In the genomic region with DNA sequence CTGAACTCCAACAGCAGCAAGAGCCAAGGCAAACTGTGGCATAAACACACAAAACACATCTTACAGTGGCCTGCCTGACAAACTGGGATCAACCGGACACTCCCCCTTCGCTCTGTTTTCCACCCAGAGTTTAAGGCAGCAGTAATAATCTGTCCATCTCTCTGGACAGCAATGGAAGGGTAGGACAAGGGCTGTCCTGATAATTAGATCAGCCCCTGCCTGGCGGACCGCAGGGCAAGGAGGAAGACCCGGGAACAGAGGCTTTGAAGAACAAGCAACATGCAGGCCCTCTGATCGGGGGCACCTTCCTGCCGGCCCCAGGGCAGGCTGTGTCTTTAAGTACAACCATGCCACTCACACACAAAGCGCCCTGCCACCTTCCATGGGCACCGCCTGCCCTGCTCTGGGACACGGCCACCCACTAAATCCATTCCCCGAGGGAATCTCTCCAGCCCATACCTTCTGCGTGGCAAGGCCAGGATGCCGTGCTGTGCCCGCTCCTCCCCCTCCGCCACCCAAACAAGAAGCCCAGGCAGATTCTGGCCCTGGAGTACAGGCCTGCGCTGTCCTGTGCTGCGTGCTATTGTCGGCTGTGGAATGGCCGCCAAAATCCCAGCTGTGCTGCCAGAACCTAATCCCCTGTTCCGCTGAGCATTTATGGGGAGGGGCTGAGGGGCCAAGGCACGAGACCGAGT, we compare ENCODE assay signal across 9 cellular contexts. TPM values are rescaled to one million over a fixed set of nuclear protein-coding genes. Genes with fewer than 3 reads are reported as not detected.
DNase-seq lines count a peak whose midpoint lies in the region; ATAC-seq and TF ChIP-seq lines count a peak whose summit lies in the region.
"Had no signal": no experiment of that assay in that cellular context is flagged by ENCODE, and none has a peak within 500 bp of the region (broad histone marks: within the 10 kb centered on the region; RNA-seq: fewer than 3 reads in every experiment).

No MANE protein-coding gene starts in this region.

- H3K4me1 ChIP-seq in right lobe of liver = peaks cover 1 to 39% (median 7%) of the 10 kb centered on the region in 4 donors

- no peak overlapping the region for H3K27ac Mint-ChIP-seq in chondrocyte (ENCODE audit: unreplicated experiment)
- H3K27ac Mint-ChIP-seq: stimulated activated naive CD8-positive, alpha-beta T cell treated with anti-CD3 and anti-CD28 coated beads, Interleukin-15, Interleukin-2, amounts not matched to agents 100 ng/mL and 50 ng/mL, for 24 hours had no signal

- intact Hi-C loops in right lobe of liver (cut with DNase I) = no loop called here

- no peaks in the 10 kb centered on the region for H3K27me3 Mint-ChIP-seq in chondrocyte (ENCODE audit: low read depth)
- H3K27me3 Mint-ChIP-seq: stimulated activated naive CD8-positive, alpha-beta T cell treated with anti-CD3 and anti-CD28 coated beads, Interleukin-15, Interleukin-2, amounts not matched to agents 100 ng/mL and 50 ng/mL, for 24 hours had no signal

- peaks cover 27% of the 10 kb centered on the region for H3K4me1 Mint-ChIP-seq in chondrocyte (ENCODE audit: low read depth)

- DNase-seq in NCI-H2227 (lab: John Stamatoyannopoulos, UW; ENCODE audit: unreplicated experiment) (peak; percentile 75), right lobe of liver (peak; percentile 66 to 83 (median 82)), chondrocyte (ENCODE audit: low spot score) (no peak)
- peak; percentile 34 for DNase-seq in activated CD4-positive, alpha-beta T cell treated with anti-CD3 and anti-CD28 coated beads, Interleukin-2, amount 50 U/mL, for 1 hour
- DNase-seq in effector CD8-positive, alpha-beta T cell (lab: John Stamatoyannopoulos, UW) = peak; percentile 29
- peak; percentile 40 for DNase-seq in stimulated activated CD4-positive, alpha-beta T cell treated with anti-CD3 and anti-CD28 coated beads, Interleukin-4, amount 100 ng/mL, for 24 hours

- TF ChIP-seq POLR2A in GM18526 (IDR thresholded peaks at IDR 0.05; ENCODE audit: extremely low read depth, insufficient read length) (peak; percentile 52), right lobe of liver (IDR thresholded peaks at IDR 0.05) (peak; percentile 36)

- peak overlapping the region; percentile 99 for H3K27ac ChIP-seq in 22Rv1
- H3K27ac ChIP-seq in right lobe of liver = peak overlapping the region; percentile 87 to 96 (median 93)

- H3K27me3 ChIP-seq in right lobe of liver = no peaks in the 10 kb centered on the region

- H3K36me3 Mint-ChIP-seq in chondrocyte (ENCODE audit: low read depth) = no peaks in the 10 kb centered on the region

- H3K4me3 ChIP-seq in right lobe of liver = peak overlapping the region; percentile 48 to 62 (median 60)

- H3K9me3 ChIP-seq in right lobe of liver = no peaks in the 10 kb centered on the region

- TF ChIP-seq CTCF in 22Rv1 (IDR thresholded peaks at IDR 0.05) = no peak
- no peak for TF ChIP-seq CTCF in right lobe of liver (IDR thresholded peaks at IDR 0.05)
- TF ChIP-seq CTCF in chondrocyte (IDR thresholded peaks at IDR 0.05) = no peak

- peak; percentile 68 to 79 (median 76) for ATAC-seq in right lobe of liver

- 1% methylated on average over 12 of the region's 22 CpGs for WGBS in right lobe of liver (ENCODE audit: insufficient coverage, low coverage, low lambda C conversion rate, missing lambda C conversion rate)

- no peak overlapping the region for H3K4me3 Mint-ChIP-seq in chondrocyte (ENCODE audit: unreplicated experiment)
- H3K4me3 Mint-ChIP-seq: stimulated activated naive CD8-positive, alpha-beta T cell treated with anti-CD3 and anti-CD28 coated beads, Interleukin-15, Interleukin-2, amounts not matched to agents 100 ng/mL and 50 ng/mL, for 24 hours had no signal

- no peaks in the 10 kb centered on the region for H3K36me3 ChIP-seq in right lobe of liver

- H3K9me3 Mint-ChIP-seq in chondrocyte (ENCODE audit: low read depth) = no peaks in the 10 kb centered on the region
- H3K9me3 Mint-ChIP-seq: stimulated activated naive CD8-positive, alpha-beta T cell treated with anti-CD3 and anti-CD28 coated beads, Interleukin-15, Interleukin-2, amounts not matched to agents 100 ng/mL and 50 ng/mL, for 24 hours had no signal

RNA-seq across cellular contexts. Expression of a gene that starts 38.8 kb away (rescaled TPM):
- total RNA-seq in right lobe of liver = 10 to 100 TPM; 47.3 to 62.5 (median 54.5) TPM
- total RNA-seq in chondrocyte = 112 to 133 TPM (median 119 TPM) in 3 replicates

RNA-seq across cellular contexts. Expression of a gene that starts 39.1 kb away (rescaled TPM):
- 1 to 10 TPM; 3.3 to 9.0 (median 6.1) TPM for total RNA-seq in right lobe of liver
- 5.0 to 11.0 TPM (median 6.0 TPM) in 3 replicates for total RNA-seq in chondrocyte

RNA-seq across cellular contexts. Expression of a gene that starts 42.8 kb away (rescaled TPM):
- 10 to 100 TPM in 1 of 6 experiments, 1 to 10 TPM in 5; 2.2 to 13.0 (median 3.7) TPM for total RNA-seq in right lobe of liver
- 9.6 to 16.2 TPM (median 11.4 TPM) in 3 replicates for total RNA-seq in chondrocyte
